In the genomic region with DNA sequence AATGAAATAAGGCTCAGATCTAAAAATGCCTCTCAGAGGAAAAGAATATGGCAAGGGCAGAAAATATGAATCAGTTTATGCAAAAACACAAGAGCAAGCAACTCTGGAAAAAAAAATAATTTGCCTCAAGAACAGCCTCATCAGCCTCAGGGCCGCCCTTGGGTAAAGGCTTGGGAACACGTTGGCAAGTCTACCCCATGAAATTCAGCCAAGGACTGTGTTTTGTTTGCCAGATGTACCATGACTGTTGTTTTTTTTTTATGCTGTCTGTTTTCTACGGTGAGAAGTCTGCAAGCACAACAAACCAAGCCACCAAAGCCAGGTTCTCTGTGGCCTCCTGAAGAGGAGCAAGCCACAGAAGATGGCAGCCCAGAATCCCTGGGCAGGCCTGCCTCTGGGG, we compare ENCODE assay signal across 1 cellular context.
TF ChIP-seq lines count a peak whose summit lies in the region.

No MANE protein-coding gene starts in this region.

TF ChIP-seq in H1, 55 proteins besides CTCF, POLR2A, EP300 and RAD21:
- TF ChIP-seq SRF (IDR thresholded peaks at IDR 0.05; ENCODE audit: low read depth, low read length) (no peak), JUND (IDR thresholded peaks at IDR 0.05; ENCODE audit: low read length) (no peak), RBBP5 (IDR thresholded peaks at IDR 0.05; ENCODE audit: borderline replicate concordance, low read depth, low read length) (no peak), MAFK (IDR thresholded peaks at IDR 0.05; ENCODE audit: low read depth, low read length) (no peak), FOSL1 (IDR thresholded peaks at IDR 0.05; ENCODE audit: insufficient read depth, low read depth, low read length) (no peak), HDAC6 (IDR thresholded peaks at IDR 0.05; ENCODE audit: low read depth, low read length) (no peak), BCL11A (IDR thresholded peaks at IDR 0.05; ENCODE audit: low read depth in 2 of 2, low read length in 2 of 2) (no peak), RFX5 (IDR thresholded peaks at IDR 0.05; ENCODE audit: borderline replicate concordance, low read depth, low read length) (no peak), TBP (IDR thresholded peaks at IDR 0.05; ENCODE audit: low read depth, low read length) (no peak), SP2 (IDR thresholded peaks at IDR 0.05; ENCODE audit: low read length) (no peak), TCF12 (IDR thresholded peaks at IDR 0.05; ENCODE audit: low read depth, low read length) (no peak), ATF3 (IDR thresholded peaks at IDR 0.05; ENCODE audit: insufficient read depth, low read depth, low read length) (no peak), SIX5 (IDR thresholded peaks at IDR 0.05; ENCODE audit: low read depth, low read length) (no peak), POU5F1 (IDR thresholded peaks at IDR 0.05; ENCODE audit: low read depth, low read length) (no peak), POLR2AphosphoS5 (IDR thresholded peaks at IDR 0.05; ENCODE audit: low read depth, low read length) (no peak), KDM5A (IDR thresholded peaks at IDR 0.05; ENCODE audit: low read length) (no peak), CBX8 (IDR thresholded peaks at IDR 0.05; ENCODE audit: borderline replicate concordance, low read depth, low read length) (no peak), BACH1 (IDR thresholded peaks at IDR 0.05; ENCODE audit: low read length) (no peak), CHD1 (IDR thresholded peaks at IDR 0.05; ENCODE audit: low read depth, low read length) (no peak)
TF ChIP-seq in H1: peak in this region for 0.
